Comparison of ENCODE assay signal across 24 cellular contexts in genomic region chr21:40272037-40272436, GRCh38.
DNase-seq lines count a peak whose midpoint lies in the region; ATAC-seq and TF ChIP-seq lines count a peak whose summit lies in the region.
"Had no signal": no experiment of that assay in that cellular context is flagged by ENCODE, and none has a peak within 500 bp of the region (broad histone marks: within the 10 kb centered on the region; RNA-seq: fewer than 3 reads in every experiment).

No MANE protein-coding gene starts in this region.

- peak; percentile 59 for ATAC-seq in Right ventricle myocardium superior (ENCODE audit: poor library complexity)
- ATAC-seq in heart right ventricle = peak in 7 of 8 donors; percentile 18 to 84 (median 38)
- no peak for ATAC-seq in HG02973 (IDR thresholded peaks at IDR 0.05; ENCODE audit: unreplicated experiment)
- ATAC-seq: A549, GM12878 had no signal

- H3K9ac ChIP-seq in SK-N-SH = no peak overlapping the region
- H3K9ac ChIP-seq: BLaER1 treated with 17β-estradiol and CSF1 and Interleukin-3, amounts not matched to agents 10 nM and 100 nM; GM23248 had no signal

- H3K9me3 ChIP-seq in right atrium auricular region (no peaks in the 10 kb centered on the region), heart right ventricle (peaks cover 0 to 3% (median 0%) of the 10 kb centered on the region in 11 donors), SK-N-SH (no peaks in the 10 kb centered on the region; the same call in 1 of the 2 replicates)
- H3K9me3 ChIP-seq: A549; BE2C; BLaER1 treated with 17β-estradiol and CSF1 and Interleukin-3, amounts not matched to agents 10 nM and 100 nM had no signal

- TF ChIP-seq CTCF in right atrium auricular region (IDR thresholded peaks at IDR 0.05) (no peak), heart right ventricle (IDR thresholded peaks at IDR 0.05) (no peak), SK-N-SH (IDR thresholded peaks at IDR 0.05) (no peak)

- no peak overlapping the region for H3K4me2 ChIP-seq in SK-N-SH
- H3K4me2 ChIP-seq: A549; BLaER1 treated with 17β-estradiol and CSF1 and Interleukin-3, amounts not matched to agents 10 nM and 100 nM had no signal

- no peaks in the 10 kb centered on the region for H3F3A ChIP-seq in SK-N-SH (replicated peaks; ENCODE audit: insufficient read depth)

- TF ChIP-seq RAD21 in SK-N-SH (IDR thresholded peaks at IDR 0.05; ENCODE audit: low read length) = peak; percentile 22; the same call in 1 of the 2 replicates

- POLR2A ChIA-PET in SK-N-SH (lab: Yijun Ruan, JAX) = interaction anchor here (0.9 to 1.7 kb wide), 2 partner anchors 18 to 96 kb away, joined by 4 to 12 read pairs; no protein-coding TSS in a partner anchor

- H3K27me3 ChIP-seq in right atrium auricular region (no peaks in the 10 kb centered on the region), heart right ventricle (peaks cover 0 to 4% (median 0%) of the 10 kb centered on the region in 7 donors), SK-N-SH (ENCODE audit: insufficient read depth) (no peaks in the 10 kb centered on the region)
- H3K27me3 ChIP-seq: BE2C; BLaER1 treated with 17β-estradiol and CSF1 and Interleukin-3, amounts not matched to agents 10 nM and 100 nM had no signal

- CTCF ChIA-PET in SK-N-SH (lab: Yijun Ruan, JAX) = interaction anchor here (0.7 to 2.9 kb wide), 11 partner anchors 9 to 152 kb away, joined by 3 to 16 read pairs (median 4); no protein-coding TSS in a partner anchor

- H3K27ac ChIP-seq in right atrium auricular region = no peak overlapping the region
- H3K27ac ChIP-seq in heart right ventricle = no peak overlapping the region
- peak overlapping the region in 1 of 2 experiments; percentile 93; a peak in 2 of 4 replicates for H3K27ac ChIP-seq in SK-N-SH (ENCODE audit: low read depth in 2 of 2, low read length in 1 of 2)
- H3K27ac ChIP-seq: A549; BLaER1 treated with 17β-estradiol and CSF1 and Interleukin-3, amounts not matched to agents 10 nM and 100 nM; GM23248 had no signal

- no peaks in the 10 kb centered on the region for H3K9me2 ChIP-seq in SK-N-SH

- no peaks in the 10 kb centered on the region for H4K20me1 ChIP-seq in SK-N-SH (ENCODE audit: insufficient read depth)
- H4K20me1 ChIP-seq: BLaER1 treated with 17β-estradiol and CSF1 and Interleukin-3, amounts not matched to agents 10 nM and 100 nM had no signal

- H3K79me2 ChIP-seq in SK-N-SH (ENCODE audit: insufficient read depth) = no peaks in the 10 kb centered on the region

- no peak overlapping the region for H2AFZ ChIP-seq in SK-N-SH (ENCODE audit: low read depth)
- H2AFZ ChIP-seq: GM23248 had no signal

- H3K4me1 ChIP-seq in right atrium auricular region = no peaks in the 10 kb centered on the region
- peaks cover 0 to 9% (median 0%) of the 10 kb centered on the region in 9 donors for H3K4me1 ChIP-seq in heart right ventricle
- peaks cover 0 to 22% of the 10 kb centered on the region in 2 experiments; a peak in 2 of 4 replicates for H3K4me1 ChIP-seq in SK-N-SH (ENCODE audit: control insufficient read depth in 1 of 2, insufficient read depth in 2 of 2, low read depth in 1 of 2, low read length in 1 of 2)
- H3K4me1 ChIP-seq: A549; BE2C; BLaER1 treated with 17β-estradiol and CSF1 and Interleukin-3, amounts not matched to agents 10 nM and 100 nM had no signal

- TF ChIP-seq EP300 in SK-N-SH (IDR thresholded peaks at IDR 0.05; ENCODE audit: borderline replicate concordance in 1 of 2, low read depth in 1 of 2, low read length in 1 of 2) = peak in 1 of 2 experiments; percentile 93; a peak in 2 of 4 replicates

- H3K4me3 ChIP-seq in right atrium auricular region = no peak overlapping the region
- no peak overlapping the region for H3K4me3 ChIP-seq in heart right ventricle
- H3K4me3 ChIP-seq in SK-N-SH (ENCODE audit: low read depth in 2 of 2, low read length in 1 of 2) = no peak overlapping the region
- H3K4me3 ChIP-seq: A549; BLaER1 treated with 17β-estradiol and CSF1 and Interleukin-3, amounts not matched to agents 10 nM and 100 nM; GM12878; GM23248 had no signal

- DNase-seq in NCI-H526 (lab: John Stamatoyannopoulos, UW) = peak; percentile 11 to 46
- no peak for DNase-seq in NCI-H526 treated with DMSO at 0.1 percent for 48 hours (lab: John Stamatoyannopoulos, UW)
- no peak for DNase-seq in Right ventricle myocardium superior
- DNase-seq in right atrium auricular region (ENCODE audit: low spot score) = no peak
- DNase-seq in heart right ventricle = peak in 1 of 2 donors; percentile 4
- no peak for DNase-seq in cardiac septum (ENCODE audit: low spot score)
- DNase-seq in SK-N-SH = peak; percentile 68
- DNase-seq: 8988T; ACHN; AML-193; BE2C; CD4-positive, alpha-beta T cell; CD8-positive, alpha-beta memory T cell; DMS 273 treated with DMSO at 0.1 percent for 48 hours; DMS79; EL; GDM1; GM23248; H7; HCEC 1CT had no signal

- WGBS in heart right ventricle, 2 donors = 17 to 18% methylated on average over 4 of the region's 4 CpGs
- 2% methylated on average over 4 of the region's 4 CpGs for WGBS in SK-N-SH (ENCODE audit: low lambda C conversion rate)

- H3K36me3 ChIP-seq in right atrium auricular region (no peaks in the 10 kb centered on the region), heart right ventricle (no peaks in the 10 kb centered on the region), SK-N-SH (replicated peaks in 1 of 2; ENCODE audit: control insufficient read depth in 1 of 2, insufficient read depth in 2 of 2, low read length in 1 of 2) (no peaks in the 10 kb centered on the region)
- H3K36me3 ChIP-seq: BE2C; BLaER1 treated with 17β-estradiol and CSF1 and Interleukin-3, amounts not matched to agents 10 nM and 100 nM had no signal

- intact Hi-C loops in Right ventricle myocardium superior (cut with DNase I) = no loop called here
- intact Hi-C loops in heart right ventricle (cut with DNase I) = no loop called here
- intact Hi-C loops in cardiac septum (cut with DNase I) = no loop called here

TF ChIP-seq in SK-N-SH, 30 proteins besides CTCF, POLR2A, EP300 and RAD21:
- TF ChIP-seq, protein P1, sequence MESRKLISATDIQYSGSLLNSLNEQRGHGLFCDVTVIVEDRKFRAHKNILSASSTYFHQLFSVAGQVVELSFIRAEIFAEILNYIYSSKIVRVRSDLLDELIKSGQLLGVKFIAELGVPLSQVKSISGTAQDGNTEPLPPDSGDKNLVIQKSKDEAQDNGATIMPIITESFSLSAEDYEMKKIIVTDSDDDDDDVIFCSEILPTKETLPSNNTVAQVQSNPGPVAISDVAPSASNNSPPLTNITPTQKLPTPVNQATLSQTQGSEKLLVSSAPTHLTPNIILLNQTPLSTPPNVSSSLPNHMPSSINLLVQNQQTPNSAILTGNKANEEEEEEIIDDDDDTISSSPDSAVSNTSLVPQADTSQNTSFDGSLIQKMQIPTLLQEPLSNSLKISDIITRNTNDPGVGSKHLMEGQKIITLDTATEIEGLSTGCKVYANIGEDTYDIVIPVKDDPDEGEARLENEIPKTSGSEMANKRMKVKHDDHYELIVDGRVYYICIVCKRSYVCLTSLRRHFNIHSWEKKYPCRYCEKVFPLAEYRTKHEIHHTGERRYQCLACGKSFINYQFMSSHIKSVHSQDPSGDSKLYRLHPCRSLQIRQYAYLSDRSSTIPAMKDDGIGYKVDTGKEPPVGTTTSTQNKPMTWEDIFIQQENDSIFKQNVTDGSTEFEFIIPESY (IDR thresholded peaks at IDR 0.05; ENCODE audit: borderline replicate concordance, low read depth) = no peak
- TF ChIP-seq MXI1 (IDR thresholded peaks at IDR 0.05; ENCODE audit: low read depth, low read length) (peak; percentile 22; the same call in 1 of the 2 replicates), PBX3 (IDR thresholded peaks at IDR 0.05) (no peak), TAF1 (IDR thresholded peaks at IDR 0.05; ENCODE audit: borderline replicate concordance, low read depth, low read length) (no peak), RCOR1 (IDR thresholded peaks at IDR 0.05; ENCODE audit: low read length) (peak; percentile 82), FOXJ3 (CRISPR knock-in tag; IDR thresholded peaks at IDR 0.05) (peak; percentile 61; the same call in 1 of the 2 replicates), CHD2 (IDR thresholded peaks at IDR 0.05; ENCODE audit: low read length, partially characterized antibody) (peak; percentile 61), EZH2phosphoT487 (IDR thresholded peaks at IDR 0.05; ENCODE audit: borderline replicate concordance, low read depth) (no peak), POLR2AphosphoS5 (IDR thresholded peaks at IDR 0.05; ENCODE audit: low read depth, low read length) (no peak), TEAD4 (IDR thresholded peaks at IDR 0.05; ENCODE audit: borderline replicate concordance, insufficient read depth) (no peak), IRF3 (IDR thresholded peaks at IDR 0.05; ENCODE audit: low read depth, low read length) (no peak), MEF2A (IDR thresholded peaks at IDR 0.05; ENCODE audit: borderline replicate concordance, low read depth) (no peak), FOSL2 (IDR thresholded peaks at IDR 0.05; ENCODE audit: borderline replicate concordance, low read depth) (no peak), GATA2 (CRISPR knock-in tag; IDR thresholded peaks at IDR 0.05) (peak; percentile 86)
TF ChIP-seq in SK-N-SH: peak in this region for 5.

Comparison
In these comparisons a context has a peak if more than half of its experiments do, and no peak if none do; other contexts are left out.
1. DNase-seq: peak in NCI-H526 (2 of 2) and SK-N-SH (single experiment); none in NCI-H526 treated with DMSO at 0.1 percent for 48 hours (single experiment), Right ventricle myocardium superior (single experiment), right atrium auricular region (single experiment) and cardiac septum (single experiment).